1 cellular context compared by ENCODE assay signal in genomic region chr3:5756443-5756842, GRCh38.
TF ChIP-seq lines count a peak whose summit lies in the region.

No MANE protein-coding gene starts in this region.

TF ChIP-seq in GM12878, 131 proteins besides CTCF, POLR2A, EP300 and RAD21 (continued from another document):
- no peak for TF ChIP-seq RUNX3 (IDR thresholded peaks at IDR 0.05; ENCODE audit: low read length)
